8 cellular contexts compared by ENCODE assay signal in genomic region chr11:59615132-59615636, GRCh38. TPM values are rescaled to one million over a fixed set of nuclear protein-coding genes. Genes with fewer than 3 reads are reported as not detected.
DNase-seq lines count a peak whose midpoint lies in the region; ATAC-seq and TF ChIP-seq lines count a peak whose summit lies in the region.

No MANE protein-coding gene starts in this region.

- H3K4me2 ChIP-seq in Loucy (ENCODE audit: low read depth, low read length, poor library complexity, severe bottlenecking) = peak overlapping the region; percentile 89

- peak overlapping the region; percentile 85 for H3K9ac ChIP-seq in Loucy (ENCODE audit: low read depth, low read length, poor library complexity, severe bottlenecking)
- peak overlapping the region; percentile 82 to 99 for H3K9ac ChIP-seq in colonic mucosa (ENCODE audit: low read depth in 2 of 2, low read length in 2 of 2)

- no peak for TF ChIP-seq CTCF in Calu3 (IDR thresholded peaks at IDR 0.05; ENCODE audit: unreplicated experiment)
- no peak for TF ChIP-seq CTCF in Loucy (conservative IDR thresholded peaks at IDR 0.05; ENCODE audit: low read length)
- no peak for TF ChIP-seq CTCF in colonic mucosa (IDR thresholded peaks at IDR 0.05)
- TF ChIP-seq CTCF in lower lobe of right lung (IDR thresholded peaks at IDR 0.05) = no peak

- H3K36me3 ChIP-seq in Loucy (ENCODE audit: insufficient read depth, low read length) (peaks cover 4% of the 10 kb centered on the region; the same call in 1 of the 2 replicates), colonic mucosa (no peaks in the 10 kb centered on the region), lower lobe of right lung (peaks cover 3% of the 10 kb centered on the region)

- H3K9me3 ChIP-seq in Loucy (ENCODE audit: insufficient read depth, low read depth, low read length) = no peaks in the 10 kb centered on the region
- no peaks in the 10 kb centered on the region for H3K9me3 ChIP-seq in colonic mucosa
- H3K9me3 ChIP-seq in lower lobe of right lung = no peaks in the 10 kb centered on the region

- H2AFZ ChIP-seq in Loucy (ENCODE audit: low read length) = no peak overlapping the region

- CTCF ChIA-PET in Calu3 (lab: Charles Lee) = interaction anchor here (0.6 to 1.5 kb wide), 2 partner anchors 54 to 82 kb away, joined by 4 read pairs; no protein-coding TSS in a partner anchor

- peak overlapping the region; percentile 88 for H3K4me3 ChIP-seq in Loucy (ENCODE audit: low read length, poor library complexity, severe bottlenecking)
- H3K4me3 ChIP-seq in colonic mucosa = peak overlapping the region; percentile 81
- peak overlapping the region; percentile 83 for H3K4me3 ChIP-seq in lower lobe of right lung

- BruUV-seq in Calu3 (replicated peaks; lab: Mats Ljungman, UMichigan) = no TSS peak

- H3K79me2 ChIP-seq in Loucy (ENCODE audit: insufficient read depth, low read length) = peaks cover 51% of the 10 kb centered on the region

- no peaks in the 10 kb centered on the region for H3K9me2 ChIP-seq in Loucy (replicated peaks; ENCODE audit: low read depth, low read length)

- peaks cover 34% of the 10 kb centered on the region for H3K4me1 Mint-ChIP-seq in Calu3 (ENCODE audit: low read depth, unreplicated experiment)

- peak overlapping the region; percentile 82 for H3K27ac ChIP-seq in colonic mucosa
- peak overlapping the region; percentile 93 for H3K27ac ChIP-seq in lower lobe of right lung

- H3K27me3 Mint-ChIP-seq in Calu3 (ENCODE audit: unreplicated experiment) = no peaks in the 10 kb centered on the region

- peaks cover 57% of the 10 kb centered on the region for H3K36me3 Mint-ChIP-seq in Calu3 (ENCODE audit: insufficient read depth, unreplicated experiment)

- peaks cover 40% of the 10 kb centered on the region for H4K20me1 ChIP-seq in Loucy (ENCODE audit: insufficient read depth, low read length, poor library complexity, severe bottlenecking)

- H3K27me3 ChIP-seq in Loucy (ENCODE audit: insufficient read depth, low read length, poor library complexity, severe bottlenecking) (no peaks in the 10 kb centered on the region), colonic mucosa (no peaks in the 10 kb centered on the region), lower lobe of right lung (ENCODE audit: low read depth) (no peaks in the 10 kb centered on the region)

- peaks cover 49% of the 10 kb centered on the region for H3K4me1 ChIP-seq in Loucy (ENCODE audit: insufficient read depth, low read length, poor library complexity, severe bottlenecking)
- H3K4me1 ChIP-seq in colonic mucosa = peaks cover 24% of the 10 kb centered on the region
- peaks cover 50% of the 10 kb centered on the region for H3K4me1 ChIP-seq in lower lobe of right lung

- H3F3A ChIP-seq in Loucy (ENCODE audit: low read depth) = no peaks in the 10 kb centered on the region

- ATAC-seq in GM21737 (IDR thresholded peaks at IDR 0.05; ENCODE audit: unreplicated experiment) (peak; percentile 8), lower lobe of right lung (peak in 1 of 2 donors; percentile 2)

- H3K27ac Mint-ChIP-seq in Calu3 (ENCODE audit: unreplicated experiment) = peak overlapping the region; percentile 99

- DNase-seq in Calu3 (peak; percentile 63), colonic mucosa (peak; percentile 73), lower lobe of right lung (peak; percentile 83), DMS153 (lab: John Stamatoyannopoulos, UW) (no peak)
- DNase-seq in activated CD4-positive, alpha-beta T cell treated with anti-CD3 and anti-CD28 coated beads for 48 hours = peak; percentile 71
- peak in 2 of 3 donors; percentile 42 to 46 for DNase-seq in stimulated activated CD4-positive, alpha-beta T cell treated with anti-CD3 and anti-CD28 coated beads, TNF-alpha, amount 100 ng/mL, for 48 hours (ENCODE audit: low read depth in 3 of 3)

- intact Hi-C loops in Calu3 (cut with micrococcal nuclease; ENCODE audit: unreplicated experiment) (loop anchor here (5.0 kb wide), 1 partner anchor 52 kb away; the partner anchor contains the start of gene PATL1), colonic mucosa (cut with DNase I) (loop anchor here (10.0 kb wide), 1 partner anchor 50 kb away; no protein-coding TSS in a partner anchor), lower lobe of right lung (cut with DNase I) (no loop called here)

- no peaks in the 10 kb centered on the region for H3K9me3 Mint-ChIP-seq in Calu3 (ENCODE audit: low read depth, unreplicated experiment)

- peak overlapping the region; percentile 99 for H3K4me3 Mint-ChIP-seq in Calu3 (ENCODE audit: low read depth, unreplicated experiment)

RNA-seq across cellular contexts. Expression of gene OSBP, which starts 0.4 kb away (rescaled TPM):
- total RNA-seq in Calu3 (2022) = 58.6 and 60.7 TPM in 2 replicates
- total RNA-seq in colonic mucosa = 10 to 100 TPM; 57.1 to 64.7 TPM
- total RNA-seq in lower lobe of right lung = 37.7 TPM

RNA-seq across cellular contexts. Expression of gene PATL1, which starts 53.7 kb away (rescaled TPM):
- 56.9 and 59.8 TPM in 2 replicates for total RNA-seq in Calu3 (2022)
- 10 to 100 TPM; 43.3 to 47.3 TPM for total RNA-seq in colonic mucosa
- total RNA-seq in lower lobe of right lung = 38.2 TPM
